ENCODE assay signal across 1 cellular context in genomic region chr7:44123190-44124003, GRCh38.
A peak's percentile ranks its signal among the peaks of the same experiment; 100 is the strongest.
TF ChIP-seq lines count a peak whose summit lies in the region.

POLD2 (minus strand) TSS chr7:44123548; CDS start chr7:44122053, 1,495 bp downstream.

TF ChIP-seq in K562, 482 proteins besides CTCF, POLR2A, EP300 and RAD21 (continued from another document and continues in another):
- TF ChIP-seq, protein P1, sequence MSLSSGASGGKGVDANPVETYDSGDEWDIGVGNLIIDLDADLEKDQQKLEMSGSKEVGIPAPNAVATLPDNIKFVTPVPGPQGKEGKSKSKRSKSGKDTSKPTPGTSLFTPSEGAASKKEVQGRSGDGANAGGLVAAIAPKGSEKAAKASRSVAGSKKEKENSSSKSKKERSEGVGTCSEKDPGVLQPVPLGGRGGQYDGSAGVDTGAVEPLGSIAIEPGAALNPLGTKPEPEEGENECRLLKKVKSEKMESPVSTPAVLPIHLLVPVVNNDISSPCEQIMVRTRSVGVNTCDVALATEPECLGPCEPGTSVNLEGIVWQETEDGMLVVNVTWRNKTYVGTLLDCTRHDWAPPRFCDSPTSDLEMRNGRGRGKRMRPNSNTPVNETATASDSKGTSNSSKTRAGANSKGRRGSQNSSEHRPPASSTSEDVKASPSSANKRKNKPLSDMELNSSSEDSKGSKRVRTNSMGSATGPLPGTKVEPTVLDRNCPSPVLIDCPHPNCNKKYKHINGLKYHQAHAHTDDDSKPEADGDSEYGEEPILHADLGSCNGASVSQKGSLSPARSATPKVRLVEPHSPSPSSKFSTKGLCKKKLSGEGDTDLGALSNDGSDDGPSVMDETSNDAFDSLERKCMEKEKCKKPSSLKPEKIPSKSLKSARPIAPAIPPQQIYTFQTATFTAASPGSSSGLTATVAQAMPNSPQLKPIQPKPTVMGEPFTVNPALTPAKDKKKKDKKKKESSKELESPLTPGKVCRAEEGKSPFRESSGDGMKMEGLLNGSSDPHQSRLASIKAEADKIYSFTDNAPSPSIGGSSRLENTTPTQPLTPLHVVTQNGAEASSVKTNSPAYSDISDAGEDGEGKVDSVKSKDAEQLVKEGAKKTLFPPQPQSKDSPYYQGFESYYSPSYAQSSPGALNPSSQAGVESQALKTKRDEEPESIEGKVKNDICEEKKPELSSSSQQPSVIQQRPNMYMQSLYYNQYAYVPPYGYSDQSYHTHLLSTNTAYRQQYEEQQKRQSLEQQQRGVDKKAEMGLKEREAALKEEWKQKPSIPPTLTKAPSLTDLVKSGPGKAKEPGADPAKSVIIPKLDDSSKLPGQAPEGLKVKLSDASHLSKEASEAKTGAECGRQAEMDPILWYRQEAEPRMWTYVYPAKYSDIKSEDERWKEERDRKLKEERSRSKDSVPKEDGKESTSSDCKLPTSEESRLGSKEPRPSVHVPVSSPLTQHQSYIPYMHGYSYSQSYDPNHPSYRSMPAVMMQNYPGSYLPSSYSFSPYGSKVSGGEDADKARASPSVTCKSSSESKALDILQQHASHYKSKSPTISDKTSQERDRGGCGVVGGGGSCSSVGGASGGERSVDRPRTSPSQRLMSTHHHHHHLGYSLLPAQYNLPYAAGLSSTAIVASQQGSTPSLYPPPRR (CRISPR knock-in tag; IDR thresholded peaks at IDR 0.05; ENCODE audit: borderline replicate concordance): no peak
- TF ChIP-seq PTBP1 (IDR thresholded peaks at IDR 0.05; ENCODE audit: low read depth, low read length) (no peak), RERE (CRISPR knock-in tag; IDR thresholded peaks at IDR 0.05; ENCODE audit: borderline replicate concordance) (no peak), SIN3A (IDR thresholded peaks at IDR 0.05; ENCODE audit: borderline replicate concordance in 2 of 2, control insufficient read depth in 1 of 2, low read depth in 2 of 2, low read length in 2 of 2) (peak; percentile 57 to 60; a peak in 1 of 4 replicates), THRA (IDR thresholded peaks at IDR 0.05) (no peak), RBM15 (IDR thresholded peaks at IDR 0.05; ENCODE audit: insufficient read depth, low read length) (no peak), ARID2 (IDR thresholded peaks at IDR 0.05) (no peak), ZNF165 (CRISPR knock-in tag; IDR thresholded peaks at IDR 0.05; ENCODE audit: borderline replicate concordance) (no peak), ZFX (CRISPR knock-in tag; IDR thresholded peaks at IDR 0.05) (peak; percentile 79), POLR2H (tag; IDR thresholded peaks at IDR 0.05; ENCODE audit: low read depth) (no peak; the same call in 1 of the 2 replicates), ZKSCAN1 (IDR thresholded peaks at IDR 0.05; ENCODE audit: low read depth, low read length) (no peak), ZNF253 (CRISPR knock-in tag; conservative IDR thresholded peaks at IDR 0.05) (no peak), KDM5B (IDR thresholded peaks at IDR 0.05; ENCODE audit: insufficient replicate concordance, low read depth, low read length) (peak; percentile 52), CC2D1A (IDR thresholded peaks at IDR 0.05) (no peak), NCOA2 (IDR thresholded peaks at IDR 0.05; ENCODE audit: partially characterized antibody in 2 of 2) (no peak), STAT5B (CRISPR knock-in tag; IDR thresholded peaks at IDR 0.05) (no peak), SRSF3 (IDR thresholded peaks at IDR 0.05; ENCODE audit: insufficient read depth, low read length) (no peak), ZNF518B (CRISPR knock-in tag; IDR thresholded peaks at IDR 0.05) (no peak), ZNF197 (CRISPR knock-in tag; IDR thresholded peaks at IDR 0.05; ENCODE audit: low read depth) (no peak), NONO (IDR thresholded peaks at IDR 0.05; ENCODE audit: low read depth in 2 of 2, low read length in 1 of 2) (peak in 1 of 2 experiments; percentile 18; a peak in 1 of 4 replicates), CHD1 (IDR thresholded peaks at IDR 0.05; ENCODE audit: low read length) (peak; percentile 31), ZNF707 (CRISPR knock-in tag; conservative IDR thresholded peaks at IDR 0.05) (no peak), HDAC1 (IDR thresholded peaks at IDR 0.05) (peak in 1 of 2 experiments; percentile 85; a peak in 2 of 4 replicates), TAF9B (IDR thresholded peaks at IDR 0.05; ENCODE audit: partially characterized antibody) (no peak), ZNF507 (tag; conservative IDR thresholded peaks at IDR 0.05) (no peak), TEAD2 (tag; IDR thresholded peaks at IDR 0.05) (no peak), SRSF7 (optimal IDR thresholded peaks at IDR 0.05; ENCODE audit: low read depth, low read length) (no peak), TRIM24 (IDR thresholded peaks at IDR 0.05) (no peak)
- TF ChIP-seq, protein P2, sequence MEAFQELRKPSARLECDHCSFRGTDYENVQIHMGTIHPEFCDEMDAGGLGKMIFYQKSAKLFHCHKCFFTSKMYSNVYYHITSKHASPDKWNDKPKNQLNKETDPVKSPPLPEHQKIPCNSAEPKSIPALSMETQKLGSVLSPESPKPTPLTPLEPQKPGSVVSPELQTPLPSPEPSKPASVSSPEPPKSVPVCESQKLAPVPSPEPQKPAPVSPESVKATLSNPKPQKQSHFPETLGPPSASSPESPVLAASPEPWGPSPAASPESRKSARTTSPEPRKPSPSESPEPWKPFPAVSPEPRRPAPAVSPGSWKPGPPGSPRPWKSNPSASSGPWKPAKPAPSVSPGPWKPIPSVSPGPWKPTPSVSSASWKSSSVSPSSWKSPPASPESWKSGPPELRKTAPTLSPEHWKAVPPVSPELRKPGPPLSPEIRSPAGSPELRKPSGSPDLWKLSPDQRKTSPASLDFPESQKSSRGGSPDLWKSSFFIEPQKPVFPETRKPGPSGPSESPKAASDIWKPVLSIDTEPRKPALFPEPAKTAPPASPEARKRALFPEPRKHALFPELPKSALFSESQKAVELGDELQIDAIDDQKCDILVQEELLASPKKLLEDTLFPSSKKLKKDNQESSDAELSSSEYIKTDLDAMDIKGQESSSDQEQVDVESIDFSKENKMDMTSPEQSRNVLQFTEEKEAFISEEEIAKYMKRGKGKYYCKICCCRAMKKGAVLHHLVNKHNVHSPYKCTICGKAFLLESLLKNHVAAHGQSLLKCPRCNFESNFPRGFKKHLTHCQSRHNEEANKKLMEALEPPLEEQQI (IDR thresholded peaks at IDR 0.05): no peak
- TF ChIP-seq, protein P3, sequence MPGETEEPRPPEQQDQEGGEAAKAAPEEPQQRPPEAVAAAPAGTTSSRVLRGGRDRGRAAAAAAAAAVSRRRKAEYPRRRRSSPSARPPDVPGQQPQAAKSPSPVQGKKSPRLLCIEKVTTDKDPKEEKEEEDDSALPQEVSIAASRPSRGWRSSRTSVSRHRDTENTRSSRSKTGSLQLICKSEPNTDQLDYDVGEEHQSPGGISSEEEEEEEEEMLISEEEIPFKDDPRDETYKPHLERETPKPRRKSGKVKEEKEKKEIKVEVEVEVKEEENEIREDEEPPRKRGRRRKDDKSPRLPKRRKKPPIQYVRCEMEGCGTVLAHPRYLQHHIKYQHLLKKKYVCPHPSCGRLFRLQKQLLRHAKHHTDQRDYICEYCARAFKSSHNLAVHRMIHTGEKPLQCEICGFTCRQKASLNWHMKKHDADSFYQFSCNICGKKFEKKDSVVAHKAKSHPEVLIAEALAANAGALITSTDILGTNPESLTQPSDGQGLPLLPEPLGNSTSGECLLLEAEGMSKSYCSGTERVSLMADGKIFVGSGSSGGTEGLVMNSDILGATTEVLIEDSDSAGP (CRISPR knock-in tag; IDR thresholded peaks at IDR 0.05): no peak
